In the genomic region with DNA sequence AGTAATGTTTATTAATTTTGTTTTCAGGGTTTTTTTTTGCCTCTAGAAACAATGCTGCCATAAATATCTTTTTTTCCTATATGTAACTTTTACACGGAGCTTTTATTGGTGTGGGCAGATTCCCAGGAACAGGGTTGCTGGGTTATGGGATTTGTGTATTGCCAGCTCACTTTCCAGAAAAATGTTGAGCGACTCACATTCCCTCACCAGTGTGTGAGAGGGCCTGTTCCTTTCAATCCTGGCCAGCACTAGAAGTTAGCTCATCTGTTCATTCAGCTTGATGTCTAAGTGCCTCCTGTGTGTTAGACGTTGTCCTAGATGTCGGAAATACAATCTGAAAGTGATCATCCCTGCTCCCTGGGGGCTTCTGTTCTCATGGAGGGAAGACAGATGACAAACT, we compare ENCODE assay signal across 19 cellular contexts. TPM values are rescaled to one million over a fixed set of nuclear protein-coding genes. Genes with fewer than 3 reads are reported as not detected.
"Had no signal": no experiment of that assay in that cellular context is flagged by ENCODE, and none has a peak within 500 bp of the region (broad histone marks: within the 10 kb centered on the region; RNA-seq: fewer than 3 reads in every experiment).

No MANE protein-coding gene starts in this region.

- H3K4me3 ChIP-seq: coronary artery, gastrocnemius medialis, heart left ventricle, lower lobe of right lung, testis, upper lobe of left lung had no signal

- H3K27ac ChIP-seq: coronary artery, gastrocnemius medialis, lower lobe of right lung, testis, upper lobe of left lung had no signal

- H3K27ac Mint-ChIP-seq: activated naive CD4-positive, alpha-beta T cell treated with anti-CD3 and anti-CD28 coated beads for 36 hours had no signal

- H3K4me3 Mint-ChIP-seq: activated naive CD4-positive, alpha-beta T cell treated with anti-CD3 and anti-CD28 coated beads for 36 hours; stimulated activated naive CD8-positive, alpha-beta T cell treated with anti-CD3 and anti-CD28 coated beads, Interleukin-15, amount 100 ng/mL, for 72 hours had no signal

- DNase-seq: activated CD4-positive, CD25-positive, alpha-beta regulatory T cell; activated naive CD4-positive, alpha-beta T cell treated with anti-CD3 and anti-CD28 coated beads for 36 hours; activated T-cell treated with anti-CD3 and anti-CD28 coated beads for 4 hours; central memory CD4-positive, alpha-beta T cell; effector CD4-positive, alpha-beta T cell; gastrocnemius medialis; heart left ventricle; left cardiac atrium; lower lobe of right lung; midbrain; occipital lobe; right cardiac atrium; stimulated activated naive CD8-positive, alpha-beta T cell treated with anti-CD3 and anti-CD28 coated beads, Interleukin-15, amount 100 ng/mL, for 72 hours; SW 1271; testis; upper lobe of left lung had no signal

- H3K9me3 ChIP-seq: testis had no signal

- ATAC-seq: gastrocnemius medialis; heart left ventricle; left cardiac atrium; lower lobe of right lung; right cardiac atrium; stimulated activated naive CD8-positive, alpha-beta T cell treated with anti-CD3 and anti-CD28 coated beads, Interleukin-15, amount 100 ng/mL, for 72 hours had no signal

- H3K27me3 Mint-ChIP-seq: stimulated activated naive CD8-positive, alpha-beta T cell treated with anti-CD3 and anti-CD28 coated beads, Interleukin-15, amount 100 ng/mL, for 72 hours had no signal

- H3K27me3 ChIP-seq: gastrocnemius medialis, heart left ventricle, testis, upper lobe of left lung had no signal

RNA-seq across cellular contexts. Expression of gene SMIM17, which starts 45.3 kb away (rescaled TPM):
- total RNA-seq: activated CD8-positive, alpha-beta memory T cell treated with anti-CD3 and anti-CD28 coated beads for 36 hours; activated naive CD4-positive, alpha-beta T cell treated with anti-CD3 and anti-CD28 coated beads for 36 hours; lower lobe of right lung; T-helper 2 cell treated with Interferon-gamma antibody and Interleukin-4, amounts not matched to agents 100 ng/mL and 5 ng/mL, for 36 hours had no signal
